1 cellular context compared by ENCODE assay signal in genomic region chr16:4253394-4254150, GRCh38.
TF ChIP-seq lines count a peak whose summit lies in the region.

No MANE protein-coding gene starts in this region.

TF ChIP-seq in K562, 482 proteins besides CTCF, POLR2A, EP300 and RAD21 (continued from another document):
- TF ChIP-seq ZNF609 (CRISPR knock-in tag; IDR thresholded peaks at IDR 0.05; ENCODE audit: borderline replicate concordance) (peak; percentile 13; the same call in 1 of the 2 replicates), HDAC2 (IDR thresholded peaks at IDR 0.05) (peak; percentile 61; the same call in 1 of the 2 replicates), CREB3L1 (IDR thresholded peaks at IDR 0.05; ENCODE audit: borderline replicate concordance, low read depth) (0 out of 2 replicates have a peak, but pooled peaks have one; percentile 28), TFAP4 (CRISPR knock-in tag; IDR thresholded peaks at IDR 0.05; ENCODE audit: borderline replicate concordance) (peak; percentile 81), HNRNPLL (IDR thresholded peaks at IDR 0.05; ENCODE audit: low read depth, low read length, poor library complexity, severe bottlenecking) (no peak), ZHX1 (conservative IDR thresholded peaks at IDR 0.05; ENCODE audit: low read length) (0 out of 2 replicates have a peak, but pooled peaks have one; percentile 19), RBM15 (IDR thresholded peaks at IDR 0.05; ENCODE audit: insufficient read depth, low read length) (no peak), ZNF24 (IDR thresholded peaks at IDR 0.05) (peak; percentile 7; the same call in 1 of the 2 replicates), NR2C2 (CRISPR knock-in tag; IDR thresholded peaks at IDR 0.05) (no peak), NR2C2 (tag; IDR thresholded peaks at IDR 0.05) (peak; percentile 34; the same call in 1 of the 2 replicates), PCBP2 (IDR thresholded peaks at IDR 0.05; ENCODE audit: low read depth, low read length, poor library complexity, severe bottlenecking) (no peak), ZNF695 (CRISPR knock-in tag; IDR thresholded peaks at IDR 0.05) (no peak), OTX1 (CRISPR knock-in tag; IDR thresholded peaks at IDR 0.05) (no peak), POLR2B (IDR thresholded peaks at IDR 0.05; ENCODE audit: low read depth, partially characterized antibody) (peak; percentile 85), EHMT2 (IDR thresholded peaks at IDR 0.05) (no peak), CHD1 (IDR thresholded peaks at IDR 0.05; ENCODE audit: low read length) (peak; percentile 44), CLOCK (CRISPR knock-in tag; IDR thresholded peaks at IDR 0.05; ENCODE audit: borderline replicate concordance) (no peak), NRF1 (conservative IDR thresholded peaks at IDR 0.05 in 1 of 2, IDR thresholded peaks at IDR 0.05 in 1 of 2) (peak; percentile 94 to 95), TAF15 (IDR thresholded peaks at IDR 0.05; ENCODE audit: low read depth, low read length) (no peak), HMGXB4 (CRISPR knock-in tag; IDR thresholded peaks at IDR 0.05) (peak; percentile 20; the same call in 1 of the 2 replicates), USF2 (CRISPR knock-in tag; IDR thresholded peaks at IDR 0.05) (no peak), RBFOX2 (IDR thresholded peaks at IDR 0.05; ENCODE audit: low read depth, low read length) (peak; percentile 98), PATZ1 (CRISPR knock-in tag; IDR thresholded peaks at IDR 0.05; ENCODE audit: borderline replicate concordance) (no peak), TRIM28 (IDR thresholded peaks at IDR 0.05) (no peak), ETV1 (tag; conservative IDR thresholded peaks at IDR 0.05; ENCODE audit: low read depth) (peak; percentile 92), SMARCE1 (IDR thresholded peaks at IDR 0.05) (peak; percentile 36; the same call in 1 of the 2 replicates), MAFF (IDR thresholded peaks at IDR 0.05; ENCODE audit: low read length) (no peak), ZNF830 (CRISPR knock-in tag; IDR thresholded peaks at IDR 0.05) (peak; percentile 44; the same call in 1 of the 2 replicates)
